Comparison of ENCODE assay signal across 15 cellular contexts in the genomic region with DNA sequence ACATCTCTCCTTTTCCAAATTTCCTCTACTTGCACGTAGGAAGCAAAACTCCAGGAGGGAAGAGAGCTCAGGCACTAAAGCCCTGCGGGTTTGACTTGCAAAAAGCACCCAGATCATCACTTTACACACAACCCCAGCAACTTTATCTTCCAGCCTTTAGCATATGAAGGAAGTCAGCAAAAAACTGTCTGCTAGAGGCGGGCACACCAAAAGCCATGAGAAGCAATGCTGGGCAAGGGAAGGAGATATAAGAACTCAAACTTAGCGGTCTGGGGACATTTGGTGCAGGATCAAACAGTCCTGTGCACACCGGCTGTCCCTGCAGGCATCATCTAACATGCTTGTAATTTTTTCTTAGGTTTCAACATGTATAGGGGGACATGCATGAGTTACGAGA.
"Had no signal": no experiment of that assay in that cellular context is flagged by ENCODE, and none has a peak within 500 bp of the region (broad histone marks: within the 10 kb centered on the region; RNA-seq: fewer than 3 reads in every experiment).

No MANE protein-coding gene starts in this region.

- H3K9me3 Mint-ChIP-seq: activated naive CD4-positive, alpha-beta T cell treated with anti-CD3 and anti-CD28 coated beads, Interleukin-2, amount 50 U/mL, for 72 hours; activated T-helper 2 cell treated with anti-CD3 and anti-CD28 coated beads, Interferon-gamma antibody, Interleukin-2, Interleukin-4, amounts not matched to agents 10 μg/mL and 5 μg/mL and 100 μg/mL, durations not matched to agents 14 hours and 24 hours and 36 hours; endodermal cell; immature natural killer cell; natural killer cell; stimulated activated memory B cell treated with anti-CD40 and anti-IgM and Interleukin-4, amounts not matched to agents 10 μg/mL and 1 μg/mL and 100 μg/mL, for 72 hours had no signal

- H3K27me3 ChIP-seq: right lobe of liver, tibial nerve had no signal

- H3K27ac Mint-ChIP-seq: activated CD8-positive, alpha-beta T cell treated with anti-CD3 and anti-CD28 coated beads, Interleukin-2, amount 10 ng/mL, durations not matched to agents 7 days and 5 days; activated T-helper 2 cell treated with anti-CD3 and anti-CD28 coated beads, Interferon-gamma antibody, Interleukin-2, Interleukin-4, amounts not matched to agents 10 μg/mL and 5 μg/mL and 100 μg/mL, durations not matched to agents 14 hours and 24 hours and 36 hours; endodermal cell; natural killer cell had no signal

- DNase-seq: activated CD4-positive, CD25-positive, alpha-beta regulatory T cell treated with anti-CD3 and anti-CD28 coated beads, Interleukin-2, amount 50 U/mL, for 72 hours; activated CD8-positive, alpha-beta T cell treated with anti-CD3 and anti-CD28 coated beads, Interleukin-2, amount 10 ng/mL, durations not matched to agents 7 days and 5 days; aorta; glutamatergic neuron; immature natural killer cell; natural killer cell had no signal

- H3K4me3 ChIP-seq: breast epithelium, lung, psoas muscle, right lobe of liver, tibial nerve had no signal

- H3K4me3 Mint-ChIP-seq: activated CD8-positive, alpha-beta T cell treated with anti-CD3 and anti-CD28 coated beads, Interleukin-2, amount 10 ng/mL, durations not matched to agents 7 days and 5 days; endodermal cell; immature natural killer cell; natural killer cell; stimulated activated memory B cell treated with anti-CD40 and anti-IgM and Interleukin-4, amounts not matched to agents 10 μg/mL and 1 μg/mL and 100 μg/mL, for 72 hours had no signal

- H3K36me3 ChIP-seq: breast epithelium, right lobe of liver, tibial nerve had no signal

- H3K27ac ChIP-seq: breast epithelium, psoas muscle, right lobe of liver, tibial nerve had no signal

- ATAC-seq: activated CD8-positive, alpha-beta T cell treated with anti-CD3 and anti-CD28 coated beads, Interleukin-2, amount 10 ng/mL, durations not matched to agents 7 days and 5 days; natural killer cell; psoas muscle; stimulated activated memory B cell treated with anti-CD40 and anti-IgM and Interleukin-4, amounts not matched to agents 10 μg/mL and 1 μg/mL and 100 μg/mL, for 72 hours had no signal

- H3K36me3 Mint-ChIP-seq: activated naive CD4-positive, alpha-beta T cell treated with anti-CD3 and anti-CD28 coated beads, Interleukin-2, amount 50 U/mL, for 72 hours; immature natural killer cell; natural killer cell; stimulated activated memory B cell treated with anti-CD40 and anti-IgM and Interleukin-4, amounts not matched to agents 10 μg/mL and 1 μg/mL and 100 μg/mL, for 72 hours had no signal

- H3K4me1 ChIP-seq: breast epithelium, right lobe of liver, tibial nerve had no signal

- H3K9me3 ChIP-seq: breast epithelium, psoas muscle, right lobe of liver, tibial nerve had no signal
